Comparison of ENCODE assay signal across 19 cellular contexts in genomic region chr3:194758716-194759115, GRCh38.
DNase-seq lines count a peak whose midpoint lies in the region; ATAC-seq and TF ChIP-seq lines count a peak whose summit lies in the region.
"Had no signal": no experiment of that assay in that cellular context is flagged by ENCODE, and none has a peak within 500 bp of the region (broad histone marks: within the 10 kb centered on the region; RNA-seq: fewer than 3 reads in every experiment).

No MANE protein-coding gene starts in this region.

- TF ChIP-seq POLR2A in stomach (IDR thresholded peaks at IDR 0.05), result no peak

- DNase-seq in left ventricle myocardium inferior (no peak), left cardiac atrium (no peak), NCI-H1694 (lab: John Stamatoyannopoulos, UW) (peak; percentile 54), sciatic nerve (ENCODE audit: low spot score) (no peak), HPDE6-E6E7 (ENCODE audit: extremely low spot score) (no peak), stomach (no peak)
- DNase-seq in activated naive CD8-positive, alpha-beta T cell treated with anti-CD3 and anti-CD28 coated beads for 36 hours, result no peak
- DNase-seq: ACHN; AML-193; Caco-2; CD4-positive, alpha-beta T cell; DMS79 treated with DMSO at 0.1 percent for 48 hours; GF-D8; GOT3; H7 had no signal

- intact Hi-C loops in left ventricle myocardium inferior (cut with micrococcal nuclease) (no loop called here), left cardiac atrium (cut with DNase I) (no loop called here), sciatic nerve (cut with DNase I) (no loop called here), stomach (cut with DNase I; ENCODE audit: low total_unique reads) (loop anchor here (10.0 kb wide), 1 partner anchor 64 kb away; no protein-coding TSS in a partner anchor)

- no peak overlapping the region for H3K4me3 Mint-ChIP-seq in activated naive CD8-positive, alpha-beta T cell treated with anti-CD3 and anti-CD28 coated beads for 36 hours
- H3K4me3 Mint-ChIP-seq: CD4-positive, alpha-beta T cell; IgD-negative memory B cell had no signal

- H3K27me3 Mint-ChIP-seq in activated naive CD8-positive, alpha-beta T cell treated with anti-CD3 and anti-CD28 coated beads for 36 hours, result peaks cover 3% of the 10 kb centered on the region

- H3K36me3 ChIP-seq in left ventricle myocardium inferior (no peaks in the 10 kb centered on the region), stomach (no peaks in the 10 kb centered on the region)

- no peaks in the 10 kb centered on the region for H3K27me3 ChIP-seq in left ventricle myocardium inferior (ENCODE audit: low read depth)
- H3K27me3 ChIP-seq in stomach, result peaks cover 0 to 13% (median 0%) of the 10 kb centered on the region in 3 donors

- no peak for TF ChIP-seq EP300 in stomach (IDR thresholded peaks at IDR 0.05)

- ATAC-seq in left cardiac atrium, result no peak
- peak; percentile 31 for ATAC-seq in sciatic nerve
- ATAC-seq: HCT116, HepG2 had no signal

- 71 to 95% (median 87%) methylated on average over 2 of the region's 2 CpGs for WGBS in stomach, 5 donors

- H3K36me3 Mint-ChIP-seq in activated naive CD8-positive, alpha-beta T cell treated with anti-CD3 and anti-CD28 coated beads for 36 hours, result no peaks in the 10 kb centered on the region
- H3K36me3 Mint-ChIP-seq: IgD-negative memory B cell had no signal

- TF ChIP-seq CTCF in left ventricle myocardium inferior (IDR thresholded peaks at IDR 0.05; ENCODE audit: borderline replicate concordance), result no peak
- no peak for TF ChIP-seq CTCF in stomach (IDR thresholded peaks at IDR 0.05)

- H3K4me1 ChIP-seq in left ventricle myocardium inferior, result peaks cover 34% of the 10 kb centered on the region
- peaks cover 6 to 24% (median 6%) of the 10 kb centered on the region in 4 donors for H3K4me1 ChIP-seq in stomach
- H3K4me1 ChIP-seq: Caco-2 had no signal

- H3K4me3 ChIP-seq in left ventricle myocardium inferior (no peak overlapping the region), stomach (no peak overlapping the region)

- H3K9me3 ChIP-seq in left ventricle myocardium inferior (replicated peaks), result no peaks in the 10 kb centered on the region
- H3K9me3 ChIP-seq in stomach, result no peaks in the 10 kb centered on the region
- H3K9me3 ChIP-seq: Caco-2 had no signal

- H3K4me1 Mint-ChIP-seq in activated naive CD8-positive, alpha-beta T cell treated with anti-CD3 and anti-CD28 coated beads for 36 hours, result no peaks in the 10 kb centered on the region
- H3K4me1 Mint-ChIP-seq: IgD-negative memory B cell had no signal

- no peak overlapping the region for H3K27ac Mint-ChIP-seq in activated naive CD8-positive, alpha-beta T cell treated with anti-CD3 and anti-CD28 coated beads for 36 hours
- H3K27ac Mint-ChIP-seq: CD4-positive, alpha-beta T cell had no signal

- peak overlapping the region; percentile 60 for H3K27ac ChIP-seq in left ventricle myocardium inferior (replicated peaks)
- no peak overlapping the region for H3K27ac ChIP-seq in stomach
- H3K27ac ChIP-seq: C4-2B had no signal

- H3K9me3 Mint-ChIP-seq in activated naive CD8-positive, alpha-beta T cell treated with anti-CD3 and anti-CD28 coated beads for 36 hours, result no peaks in the 10 kb centered on the region
- H3K9me3 Mint-ChIP-seq: CD4-positive, alpha-beta T cell; IgD-negative memory B cell had no signal
